Comparison of ENCODE assay signal across 8 cellular contexts in the genomic region with DNA sequence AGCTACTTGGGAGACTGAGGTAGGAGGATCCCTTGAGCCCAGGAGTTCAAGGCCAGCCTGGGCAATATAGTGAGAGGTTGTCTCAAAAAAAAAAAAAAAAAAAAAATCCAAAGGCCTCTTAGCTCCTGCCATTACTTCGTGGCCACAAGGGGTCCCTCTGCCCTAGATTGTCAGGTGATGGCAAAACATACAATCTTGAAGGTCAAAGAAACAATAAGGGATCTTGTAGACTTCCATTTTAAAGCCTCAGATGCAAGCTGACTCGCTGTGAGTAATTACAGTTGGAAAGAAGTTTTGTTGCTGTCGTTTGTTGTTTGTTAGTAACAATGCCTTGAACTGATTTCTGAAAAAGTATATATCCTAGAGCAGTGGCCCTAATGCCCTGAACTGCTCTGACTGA. TPM values are rescaled to one million over a fixed set of nuclear protein-coding genes. Genes with fewer than 3 reads are reported as not detected.
DNase-seq lines count a peak whose midpoint lies in the region; ATAC-seq, FAIRE-seq and TF ChIP-seq lines count a peak whose summit lies in the region.

No MANE protein-coding gene starts in this region.

- H3K36me3 ChIP-seq in breast epithelium, result no peaks in the 10 kb centered on the region

- H3K27ac ChIP-seq in breast epithelium, result no peak overlapping the region

- intact Hi-C loops in MCF 10A (cut with micrococcal nuclease), result loop anchor here (10.0 kb wide), 1 partner anchor 206 kb away; no protein-coding TSS in a partner anchor
- intact Hi-C loops in breast epithelium (cut with DNase I; ENCODE audit: low total_unique reads), result no loop called here

- H3K9me3 Mint-ChIP-seq in MCF 10A (ENCODE audit: unreplicated experiment), result no peaks in the 10 kb centered on the region

- POLR2A ChIA-PET in MCF 10A (lab: Yijun Ruan, JAX), result no interaction called here

- no peak for TF ChIP-seq POLR2A in breast epithelium (IDR thresholded peaks at IDR 0.05)

- no peaks in the 10 kb centered on the region for H3K36me3 Mint-ChIP-seq in MCF 10A (ENCODE audit: insufficient read depth, unreplicated experiment)

- no peak for ATAC-seq in GM18511 (IDR thresholded peaks at IDR 0.05; ENCODE audit: unreplicated experiment)
- no peak for ATAC-seq in HG02884 (IDR thresholded peaks at IDR 0.05; ENCODE audit: unreplicated experiment)

- peak overlapping the region; percentile 30 for H3K27ac Mint-ChIP-seq in MCF 10A (ENCODE audit: low read depth, unreplicated experiment)

- no peaks in the 10 kb centered on the region for H3K4me1 Mint-ChIP-seq in MCF 10A (ENCODE audit: insufficient read depth, unreplicated experiment)

- TF ChIP-seq CTCF in MCF 10A (IDR thresholded peaks at IDR 0.05; ENCODE audit: unreplicated experiment), result no peak
- no peak for TF ChIP-seq CTCF in breast epithelium (IDR thresholded peaks at IDR 0.05)

- no peak for FAIRE-seq in HTR-8/SVneo (lab: Jason Lieb, UNC)

- no peaks in the 10 kb centered on the region for H3K27me3 ChIP-seq in breast epithelium

- H3K4me3 ChIP-seq in breast epithelium, result no peak overlapping the region

- H3K4me3 Mint-ChIP-seq in MCF 10A (ENCODE audit: unreplicated experiment), result no peak overlapping the region

- H3K9me3 ChIP-seq in breast epithelium, result no peaks in the 10 kb centered on the region

- H3K27me3 Mint-ChIP-seq in MCF 10A (ENCODE audit: insufficient read depth, unreplicated experiment), result peaks cover 7% of the 10 kb centered on the region

- H3K4me1 ChIP-seq in breast epithelium, result no peaks in the 10 kb centered on the region

- DNase-seq in MCF 10A (ENCODE audit: unreplicated experiment) (peak; percentile 71), breast epithelium (ENCODE audit: low spot score in 2 of 2) (no peak), HTR-8/SVneo (ENCODE audit: insufficient read length, low spot score) (peak; percentile 57), fibroblast of gingiva (ENCODE audit: low read depth) (peak; percentile 66)
- peak; percentile 62 for DNase-seq in activated CD4-positive, alpha-beta T cell treated with anti-CD3 and anti-CD28 coated beads for 48 hours
- peak in 2 of 3 donors; percentile 21 to 26 for DNase-seq in stimulated activated CD4-positive, alpha-beta T cell treated with anti-CD3 and anti-CD28 coated beads, TNF-alpha, amount 100 ng/mL, for 48 hours (ENCODE audit: low read depth in 3 of 3)

- BruUV-seq in MCF 10A (replicated peaks; lab: Mats Ljungman, UMichigan), result no TSS peak

- CTCF ChIA-PET in MCF 10A (lab: Yijun Ruan, JAX), result interaction anchor here (0.9 kb wide), 1 partner anchor 13 kb away, joined by 3 read pairs; no protein-coding TSS in a partner anchor

RNA-seq across cellular contexts. Expression of gene PLCL2, which starts 55.9 kb away (rescaled TPM):
- total RNA-seq in MCF 10A (2022) (0.17 and 0.51 TPM in 2 replicates), breast epithelium (10 to 100 TPM in 2 of 3 donors, 1 to 10 TPM in 1; 7.8 to 21.9 (median 17.0) TPM)

Comparison
In these comparisons a context has a peak if more than half of its experiments do, and no peak if none do; other contexts are left out.
1. DNase-seq: peak in MCF 10A (single experiment), HTR-8/SVneo (single experiment), activated CD4-positive, alpha-beta T cell treated with anti-CD3 and anti-CD28 coated beads for 48 hours (single experiment), fibroblast of gingiva (single experiment) and stimulated activated CD4-positive, alpha-beta T cell treated with anti-CD3 and anti-CD28 coated beads, TNF-alpha, amount 100 ng/mL, for 48 hours (2 of 3); none in breast epithelium (0 of 2).